In the genomic region with DNA sequence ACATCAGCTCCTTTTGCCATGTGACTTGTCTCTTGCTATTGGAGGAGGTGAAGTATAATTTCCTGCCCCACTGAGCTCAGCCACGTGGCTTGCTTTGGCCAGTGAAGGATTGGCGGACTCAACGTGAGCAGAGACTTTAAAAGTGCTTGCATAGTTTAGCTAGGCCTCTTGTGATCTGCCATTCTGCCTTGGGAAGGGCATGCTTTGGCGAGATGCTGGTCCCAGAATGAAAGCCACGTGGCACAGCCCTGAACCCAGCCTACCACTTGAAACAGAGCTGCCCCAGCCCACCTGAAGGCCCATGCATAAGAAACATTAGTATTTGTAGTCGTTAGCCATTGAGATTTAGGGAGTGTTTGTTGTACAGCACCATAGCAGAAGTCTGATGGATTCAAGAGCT, we compare ENCODE assay signal across 24 cellular contexts.
DNase-seq lines count a peak whose midpoint lies in the region; ATAC-seq, FAIRE-seq and TF ChIP-seq lines count a peak whose summit lies in the region.
"Had no signal": no experiment of that assay in that cellular context is flagged by ENCODE, and none has a peak within 500 bp of the region (broad histone marks: within the 10 kb centered on the region; RNA-seq: fewer than 3 reads in every experiment).

No MANE protein-coding gene starts in this region.

- H3K79me2 ChIP-seq in H9 (ENCODE audit: insufficient read depth, low read length) (no peaks in the 10 kb centered on the region), HepG2 (ENCODE audit: insufficient read depth, low read length) (no peaks in the 10 kb centered on the region), GM23338 (replicated peaks; ENCODE audit: insufficient read depth) (no peaks in the 10 kb centered on the region)

- H3K4me3 ChIP-seq in HepG2 (replicated peaks in 1 of 3; ENCODE audit: insufficient read depth in 1 of 3, low read depth in 2 of 3, low read length in 3 of 3) (no peak overlapping the region), aorta (ENCODE audit: low read length in 2 of 2) (no peak overlapping the region), GM23338 (no peak overlapping the region)
- H3K4me3 ChIP-seq: A549; BLaER1 treated with 17β-estradiol and CSF1 and Interleukin-3, amounts not matched to agents 10 nM and 100 nM had no signal

- peak; percentile 16 for DNase-seq in H9
- peak; percentile 25 for DNase-seq in ecto neural progenitor cell (ENCODE audit: low spot score)
- DNase-seq in islet precursor cell, result peak; percentile 40
- DNase-seq in HepG2 (ENCODE audit: low spot score), result no peak
- no peak for DNase-seq in sciatic nerve (ENCODE audit: low spot score)
- no peak for DNase-seq in nucleus accumbens (lab: John Stamatoyannopoulos, UW)
- no peak for DNase-seq in aorta
- DNase-seq in GM23338 (ENCODE audit: low spot score), result no peak
- DNase-seq: AML-193; Caco-2; Calu3; CD4-positive, alpha-beta T cell; CD8-positive, alpha-beta T cell; DMS79 treated with DMSO at 0.1 percent for 48 hours; GF-D8 had no signal

- TF ChIP-seq RAD21 in HepG2 (CRISPR knock-in tag; IDR thresholded peaks at IDR 0.05), result no peak

- H4K5ac ChIP-seq in H9 (ENCODE audit: insufficient read length, low read depth, low read length), result no peak overlapping the region

- H3K36me3 Mint-ChIP-seq in H9 (ENCODE audit: insufficient read depth in 1 of 3, low read depth in 3 of 3) (peaks cover 0 to 11% (median 2%) of the 10 kb centered on the region in 3 experiments; a peak in 4 of 7 replicates), GM23338 (ENCODE audit: low read depth) (no peaks in the 10 kb centered on the region; the same call in 1 of the 3 replicates)
- H3K36me3 Mint-ChIP-seq: CD8-positive, alpha-beta T cell had no signal

- no peak overlapping the region for H2BK15ac ChIP-seq in H9 (ENCODE audit: low read depth, low read length)

- H3F3A ChIP-seq in GM23338 (replicated peaks; ENCODE audit: low read depth), result no peaks in the 10 kb centered on the region

- no peak for TF ChIP-seq EP300 in HepG2 (IDR thresholded peaks at IDR 0.05; ENCODE audit: low read depth in 2 of 2, low read length in 2 of 2)
- no peak for TF ChIP-seq EP300 in HepG2 (CRISPR knock-in tag; IDR thresholded peaks at IDR 0.05; ENCODE audit: borderline replicate concordance)

- CTCF ChIA-PET in HepG2 (lab: Yijun Ruan, JAX; ENCODE audit: low intra/inter-chr PET ratio, low total read pairs), result no interaction called here

- H3K27me3 Mint-ChIP-seq in H9 (ENCODE audit: low read depth), result peaks cover 15% of the 10 kb centered on the region
- H3K27me3 Mint-ChIP-seq in GM23338 (ENCODE audit: insufficient read depth, low read depth, poor library complexity), result peaks cover 6% of the 10 kb centered on the region

- BruUV-seq in HepG2 (replicated peaks; lab: Mats Ljungman, UMichigan), result no TSS peak

- H3K9me3 ChIP-seq in H9 (ENCODE audit: control insufficient read depth, low read depth, low read length) (no peaks in the 10 kb centered on the region), HepG2 (ENCODE audit: low read length) (no peaks in the 10 kb centered on the region), aorta (ENCODE audit: control insufficient read depth, low read length) (no peaks in the 10 kb centered on the region)
- H3K9me3 ChIP-seq: Caco-2 had no signal

- H3T11ph ChIP-seq in H9 (ENCODE audit: low read length), result no peak overlapping the region

- no peak overlapping the region for H3K23ac ChIP-seq in H9 (ENCODE audit: insufficient read length, low read depth, low read length)

- no peak overlapping the region for H3K4ac ChIP-seq in H9 (ENCODE audit: low read depth, low read length)

- peaks cover 5 to 10% of the 10 kb centered on the region in 2 experiments; a peak in 4 of 5 replicates for H3K9me3 Mint-ChIP-seq in H9
- H3K9me3 Mint-ChIP-seq in GM23338, result peaks cover 5% of the 10 kb centered on the region; the same call in 2 of the 3 replicates
- H3K9me3 Mint-ChIP-seq: CD4-positive, alpha-beta T cell; CD8-positive, alpha-beta T cell had no signal

- TF ChIP-seq CTCF in H9 (conservative IDR thresholded peaks at IDR 0.05), result no peak
- TF ChIP-seq CTCF in HepG2 (CRISPR knock-in tag; IDR thresholded peaks at IDR 0.05), result no peak
- TF ChIP-seq CTCF in GM23338 (conservative IDR thresholded peaks at IDR 0.05; ENCODE audit: low read depth in 2 of 2), result no peak

- no peak overlapping the region for H3K27ac Mint-ChIP-seq in H9
- no peak overlapping the region for H3K27ac Mint-ChIP-seq in GM23338
- H3K27ac Mint-ChIP-seq: B cell; CD4-positive, alpha-beta T cell; CD8-positive, alpha-beta T cell had no signal

- H3K9ac ChIP-seq in H9 (ENCODE audit: extremely low read depth, insufficient read length, low read length) (no peak overlapping the region), HepG2 (ENCODE audit: insufficient read depth, low read depth, low read length) (no peak overlapping the region)
- H3K9ac ChIP-seq: BLaER1 treated with 17β-estradiol and CSF1 and Interleukin-3, amounts not matched to agents 10 nM and 100 nM had no signal

- H3K79me1 ChIP-seq in H9 (ENCODE audit: insufficient read depth, low read depth, low read length, poor library complexity, severe bottlenecking), result no peaks in the 10 kb centered on the region

- POLR2A ChIA-PET in HepG2 (lab: Yijun Ruan, JAX), result no interaction called here

- FAIRE-seq in HepG2 (lab: Jason Lieb, UNC), result no peak
- FAIRE-seq: A549, D721Med, G401.6, GM12891, GM19239 had no signal

- no peak overlapping the region for H3K18ac ChIP-seq in H9 (ENCODE audit: insufficient read length, low read depth, low read length)

- intact Hi-C loops in HepG2 (cut with micrococcal nuclease; ENCODE audit: unreplicated experiment), result no loop called here
- intact Hi-C loops in sciatic nerve (cut with DNase I), result no loop called here
- intact Hi-C loops in aorta (cut with DNase I), result no loop called here

- no peak overlapping the region for H2AFZ ChIP-seq in H9 (ENCODE audit: low read length)
- no peak overlapping the region for H2AFZ ChIP-seq in HepG2 (ENCODE audit: low read length)
- no peak overlapping the region for H2AFZ ChIP-seq in GM23338

- H3K27me3 ChIP-seq in H9 (ENCODE audit: insufficient read depth, low read length), result no peaks in the 10 kb centered on the region
- H3K27me3 ChIP-seq in HepG2 (ENCODE audit: control insufficient read depth in 1 of 2, insufficient read depth in 2 of 2, low read length in 2 of 2), result peaks cover 0 to 2% of the 10 kb centered on the region in 2 experiments; a peak in 1 of 5 replicates
- H3K27me3 ChIP-seq in aorta (ENCODE audit: control insufficient read depth in 1 of 2, insufficient read depth in 2 of 2, low read length in 1 of 2), result no peaks in the 10 kb centered on the region
- H3K27me3 ChIP-seq in GM23338 (ENCODE audit: insufficient read depth), result no peaks in the 10 kb centered on the region
- H3K27me3 ChIP-seq: BLaER1 treated with 17β-estradiol and CSF1 and Interleukin-3, amounts not matched to agents 10 nM and 100 nM had no signal

- ATAC-seq in HepG2 (no peak), sciatic nerve (no peak), aorta (ENCODE audit: low FRiP score) (no peak), GM23338 (no peak)
- ATAC-seq: A549; CD8-positive, alpha-beta T cell had no signal

- no peak overlapping the region for H3K56ac ChIP-seq in H9 (ENCODE audit: insufficient read length, low read depth, low read length)

- H3K4me1 ChIP-seq in H9 (ENCODE audit: insufficient read depth, low read length), result no peaks in the 10 kb centered on the region
- no peaks in the 10 kb centered on the region for H3K4me1 ChIP-seq in HepG2 (ENCODE audit: insufficient read depth, low read length)
- no peaks in the 10 kb centered on the region for H3K4me1 ChIP-seq in aorta (ENCODE audit: control insufficient read depth in 1 of 2, insufficient read depth in 2 of 2, low read length in 2 of 2)
- H3K4me1 ChIP-seq in GM23338 (ENCODE audit: insufficient read depth), result no peaks in the 10 kb centered on the region
- H3K4me1 ChIP-seq: A549, Caco-2 had no signal

- no peaks in the 10 kb centered on the region for H3K23me2 ChIP-seq in H9 (ENCODE audit: insufficient read length, low read depth, low read length, poor library complexity, severe bottlenecking)

- H3K27ac ChIP-seq in H9 (ENCODE audit: insufficient read length, low read depth, low read length), result no peak overlapping the region
- H3K27ac ChIP-seq in HepG2 (ENCODE audit: extremely low read length, insufficient read depth, low read length), result no peak overlapping the region
- no peak overlapping the region for H3K27ac ChIP-seq in aorta (ENCODE audit: low read depth in 1 of 2, low read length in 2 of 2)
- H3K27ac ChIP-seq in GM23338 (ENCODE audit: low read depth), result no peak overlapping the region
- H3K27ac ChIP-seq: 22Rv1; A549; BLaER1 treated with 17β-estradiol and CSF1 and Interleukin-3, amounts not matched to agents 10 nM and 100 nM; C4-2B had no signal

- no peak overlapping the region for H2BK12ac ChIP-seq in H9 (ENCODE audit: insufficient read length, low read depth, low read length)

- H2BK120ac ChIP-seq in H9 (ENCODE audit: low read depth, low read length, poor library complexity, severe bottlenecking), result no peak overlapping the region

- H3K36me3 ChIP-seq in HepG2 (replicated peaks in 1 of 2; ENCODE audit: control insufficient read depth in 1 of 2, insufficient read depth in 2 of 2, low read length in 2 of 2) (no peaks in the 10 kb centered on the region), aorta (ENCODE audit: control insufficient read depth in 1 of 2, insufficient read depth in 2 of 2, low read length in 1 of 2) (no peaks in the 10 kb centered on the region), GM23338 (ENCODE audit: insufficient read depth) (no peaks in the 10 kb centered on the region)
- H3K36me3 ChIP-seq: BLaER1 treated with 17β-estradiol and CSF1 and Interleukin-3, amounts not matched to agents 10 nM and 100 nM had no signal

- no peak overlapping the region for H4K8ac ChIP-seq in H9 (replicated peaks; ENCODE audit: insufficient read length, low read depth, low read length)

- no peak for TF ChIP-seq POLR2A in HepG2 (IDR thresholded peaks at IDR 0.05; ENCODE audit: insufficient read depth in 1 of 2, low read depth in 2 of 2, low read length in 2 of 2)

- H3K4me3 Mint-ChIP-seq in H9 (no peak overlapping the region), GM23338 (no peak overlapping the region)
- H3K4me3 Mint-ChIP-seq: B cell; CD4-positive, alpha-beta T cell; CD8-positive, alpha-beta T cell had no signal

- H4K20me1 ChIP-seq in H9 (ENCODE audit: control insufficient read depth, insufficient read depth, insufficient read length) (no peaks in the 10 kb centered on the region), HepG2 (ENCODE audit: insufficient read depth, low read length) (no peaks in the 10 kb centered on the region), GM23338 (replicated peaks; ENCODE audit: insufficient read depth) (no peaks in the 10 kb centered on the region)
- H4K20me1 ChIP-seq: BLaER1 treated with 17β-estradiol and CSF1 and Interleukin-3, amounts not matched to agents 10 nM and 100 nM had no signal

- WGBS in H9 (ENCODE audit: extremely low coverage, insufficient read length, low lambda C conversion rate), result no CpG with 5 or more reads among the region's 6 CpGs
- 6% methylated on average over 6 of the region's 6 CpGs for WGBS in HepG2 (ENCODE audit: low lambda C conversion rate)
- 50 to 57% methylated on average over 6 of the region's 6 CpGs for WGBS in aorta, 2 donors

- peaks cover 2 to 13% of the 10 kb centered on the region in 2 experiments for H3K4me1 Mint-ChIP-seq in H9
- peaks cover 8% of the 10 kb centered on the region; the same call in 2 of the 3 replicates for H3K4me1 Mint-ChIP-seq in GM23338
- H3K4me1 Mint-ChIP-seq: B cell had no signal

- H3K4me2 ChIP-seq in H9 (ENCODE audit: insufficient read depth, insufficient read length, low read length) (no peak overlapping the region), HepG2 (ENCODE audit: low read depth, low read length) (no peak overlapping the region), GM23338 (no peak overlapping the region)
- H3K4me2 ChIP-seq: A549 had no signal

- H3K14ac ChIP-seq in H9 (ENCODE audit: insufficient read depth, low read length), result no peak overlapping the region

- no peak overlapping the region for H2BK20ac ChIP-seq in H9 (ENCODE audit: low read depth, low read length, poor library complexity, severe bottlenecking)

- H2BK5ac ChIP-seq in H9 (ENCODE audit: insufficient read length, low read length), result no peak overlapping the region

- in situ Hi-C loops in HepG2 (cut with HindIII; ENCODE audit: extremely low pct_ligation_motif_present, low pct_unique_long_range_greater_than_20kb), result no loop called here

- no peak overlapping the region for H2AK5ac ChIP-seq in H9 (ENCODE audit: insufficient read length, low read length)

- 0 out of 2 replicates have a peak, but pooled peaks cover 4% of the 10 kb centered on the region for H3K9me2 ChIP-seq in GM23338 (ENCODE audit: insufficient read depth)

- H4K91ac ChIP-seq in H9 (ENCODE audit: insufficient read length, low read depth, low read length), result no peak overlapping the region

Comparison
In these comparisons a context has a peak if more than half of its experiments do, and no peak if none do; other contexts are left out.
1. DNase-seq: peak in H9 (single experiment), ecto neural progenitor cell (single experiment) and islet precursor cell (single experiment); none in HepG2 (single experiment), sciatic nerve (single experiment), nucleus accumbens (0 of 56), aorta (0 of 2) and GM23338 (single experiment).